22 cellular contexts compared by ENCODE assay signal in the genomic region with DNA sequence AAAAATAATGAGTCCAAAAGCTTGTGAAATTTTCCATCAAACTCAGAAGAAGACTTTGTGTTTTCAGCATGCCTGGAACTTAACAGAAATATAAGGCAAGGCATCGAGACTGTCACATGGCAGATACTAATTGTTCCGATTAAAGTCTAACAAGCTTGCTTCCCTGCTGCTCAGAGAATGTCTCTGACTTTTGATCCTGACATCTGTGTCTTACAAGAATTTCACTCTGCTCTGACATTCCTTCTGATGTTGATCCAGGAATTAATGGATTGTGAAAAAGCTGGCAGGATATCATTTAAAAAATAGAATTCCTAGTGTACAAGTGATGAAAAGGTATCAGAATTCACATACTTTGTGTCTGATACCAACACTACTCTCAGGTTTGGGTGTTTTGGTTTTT.
DNase-seq lines count a peak whose midpoint lies in the region; ATAC-seq, FAIRE-seq and TF ChIP-seq lines count a peak whose summit lies in the region.
"Had no signal": no experiment of that assay in that cellular context is flagged by ENCODE, and none has a peak within 500 bp of the region (broad histone marks: within the 10 kb centered on the region; RNA-seq: fewer than 3 reads in every experiment).

No MANE protein-coding gene starts in this region.

- H3K79me2 ChIP-seq in endothelial cell of umbilical vein (ENCODE audit: control insufficient read depth, insufficient read depth, low read length): no peaks in the 10 kb centered on the region

- dilution Hi-C loops in endothelial cell of umbilical vein (cut with MboI; ENCODE audit: extremely low pct_ligation_motif_present, low sequenced_read_pairs): no loop called here

- no peak overlapping the region for H3K4me3 ChIP-seq in A673 (ENCODE audit: low read depth, low read length, poor library complexity, severe bottlenecking)
- H3K4me3 ChIP-seq in endothelial cell of umbilical vein (replicated peaks in 1 of 3; ENCODE audit: insufficient read depth in 1 of 3, low read depth in 1 of 3, low read length in 3 of 3): no peak overlapping the region
- no peak overlapping the region for H3K4me3 ChIP-seq in left lung
- H3K4me3 ChIP-seq: MG63 had no signal

- no peak for TF ChIP-seq CTCF in A673 (conservative IDR thresholded peaks at IDR 0.05; ENCODE audit: low read depth, low read length)
- no peak for TF ChIP-seq CTCF in endothelial cell of umbilical vein (IDR thresholded peaks at IDR 0.05; ENCODE audit: extremely low read depth in 1 of 2, insufficient read depth in 1 of 2, low read depth in 1 of 2, low read length in 2 of 2)
- TF ChIP-seq CTCF in nephron (IDR thresholded peaks at IDR 0.05; ENCODE audit: unreplicated experiment in 3 of 3): no peak
- no peak for TF ChIP-seq CTCF in left lung (IDR thresholded peaks at IDR 0.05)

- no peaks in the 10 kb centered on the region for H3K4me1 Mint-ChIP-seq in nephron
- no peaks in the 10 kb centered on the region for H3K4me1 Mint-ChIP-seq in activated T-cell treated with anti-CD3 and anti-CD28 coated beads, Interleukin-2, amount 50 U/mL, for 72 hours (ENCODE audit: low read depth)
- H3K4me1 Mint-ChIP-seq: CD8-positive, alpha-beta memory T cell had no signal

- H3K9me3 Mint-ChIP-seq in nephron: no peaks in the 10 kb centered on the region
- no peaks in the 10 kb centered on the region for H3K9me3 Mint-ChIP-seq in activated T-cell treated with anti-CD3 and anti-CD28 coated beads, Interleukin-2, amount 50 U/mL, for 72 hours

- CTCF ChIA-PET in A673 (lab: Charles Lee): no interaction called here
- CTCF ChIA-PET in endothelial cell of umbilical vein (lab: Charles Lee): no interaction called here

- H3K27ac Mint-ChIP-seq in nephron: peak overlapping the region in 2 of 3 experiments; percentile 6 to 60
- H3K27ac Mint-ChIP-seq in activated T-cell treated with anti-CD3 and anti-CD28 coated beads, Interleukin-2, amount 50 U/mL, for 72 hours: no peak overlapping the region
- H3K27ac Mint-ChIP-seq: CD8-positive, alpha-beta memory T cell had no signal

- no peak overlapping the region for H2AFZ ChIP-seq in endothelial cell of umbilical vein (ENCODE audit: low read depth, low read length)

- POLR2A ChIA-PET in A673 (lab: Charles Lee; ENCODE audit: low non-redundant PET): no interaction called here
- POLR2A ChIA-PET in endothelial cell of umbilical vein (lab: Charles Lee): no interaction called here

- no peaks in the 10 kb centered on the region for H3K27me3 Mint-ChIP-seq in nephron (ENCODE audit: low read depth)
- H3K27me3 Mint-ChIP-seq in activated T-cell treated with anti-CD3 and anti-CD28 coated beads, Interleukin-2, amount 50 U/mL, for 72 hours (ENCODE audit: low read depth): peaks cover 9% of the 10 kb centered on the region
- H3K27me3 Mint-ChIP-seq: CD8-positive, alpha-beta memory T cell had no signal

- BruUV-seq in A673 (replicated peaks; lab: Mats Ljungman, UMichigan) (no TSS peak), endothelial cell of umbilical vein (replicated peaks; lab: Mats Ljungman, UMichigan) (no TSS peak)

- H3K4me2 ChIP-seq in endothelial cell of umbilical vein (ENCODE audit: insufficient read depth, low read length): no peak overlapping the region

- no peak overlapping the region for H3K4me3 Mint-ChIP-seq in nephron
- H3K4me3 Mint-ChIP-seq in activated T-cell treated with anti-CD3 and anti-CD28 coated beads, Interleukin-2, amount 50 U/mL, for 72 hours: no peak overlapping the region
- H3K4me3 Mint-ChIP-seq: CD8-positive, alpha-beta memory T cell had no signal

- H3K9ac ChIP-seq in endothelial cell of umbilical vein (replicated peaks; ENCODE audit: extremely low read depth, insufficient read depth, low read length): no peak overlapping the region

- H3K36me3 ChIP-seq in A673 (ENCODE audit: insufficient read depth, low read length, poor library complexity, severe bottlenecking): no peaks in the 10 kb centered on the region
- H3K36me3 ChIP-seq in endothelial cell of umbilical vein (ENCODE audit: control insufficient read depth in 2 of 2, extremely low read depth in 1 of 2, insufficient read depth in 2 of 2, low read length in 2 of 2): no peaks in the 10 kb centered on the region
- H3K36me3 ChIP-seq in left lung: no peaks in the 10 kb centered on the region
- H3K36me3 ChIP-seq: MG63 had no signal

- DNase-seq in A673 (ENCODE audit: low spot score) (peak; percentile 24), NCI-H82 (lab: John Stamatoyannopoulos, UW) (peak; percentile 82), endothelial cell of umbilical vein (ENCODE audit: low read depth, low spot score) (no peak), left lung (no peak), GM19240 (ENCODE audit: insufficient read length, low spot score) (no peak)
- DNase-seq in activated T-cell treated with anti-CD3 and anti-CD28 coated beads, Interleukin-2, amount 50 U/mL, for 72 hours: no peak
- DNase-seq: 8988T; AML-193; Calu3; CD8-positive, alpha-beta memory T cell; DMS53; GDM1; H7; MG63; NCI-H1048; NCI-H1417 treated with DMSO at 0.1 percent for 48 hours; NCI-H187; SIG-M5 had no signal

- H4K20me1 ChIP-seq in endothelial cell of umbilical vein (replicated peaks; ENCODE audit: control insufficient read depth, extremely low read depth, insufficient read depth, low read length): no peaks in the 10 kb centered on the region

- H3K27me3 ChIP-seq in A673 (replicated peaks; ENCODE audit: insufficient read depth, low read depth, low read length, poor library complexity) (no peaks in the 10 kb centered on the region), endothelial cell of umbilical vein (ENCODE audit: control insufficient read depth in 2 of 2, insufficient read depth in 2 of 2, low read length in 2 of 2) (no peaks in the 10 kb centered on the region), left lung (no peaks in the 10 kb centered on the region)
- H3K27me3 ChIP-seq: MG63 had no signal

- H3K36me3 Mint-ChIP-seq in nephron (ENCODE audit: low read depth): no peaks in the 10 kb centered on the region
- no peaks in the 10 kb centered on the region for H3K36me3 Mint-ChIP-seq in activated T-cell treated with anti-CD3 and anti-CD28 coated beads, Interleukin-2, amount 50 U/mL, for 72 hours (ENCODE audit: insufficient read depth in 2 of 2)
- H3K36me3 Mint-ChIP-seq: CD8-positive, alpha-beta memory T cell had no signal

- no peak for TF ChIP-seq POLR2A in endothelial cell of umbilical vein (IDR thresholded peaks at IDR 0.05; ENCODE audit: low read depth, low read length)

- intact Hi-C loops in A673 (cut with micrococcal nuclease; ENCODE audit: unreplicated experiment) (no loop called here), endothelial cell of umbilical vein (cut with micrococcal nuclease) (no loop called here), left lung (cut with DNase I) (no loop called here)

- ATAC-seq in GM18502 (IDR thresholded peaks at IDR 0.05; ENCODE audit: poor library complexity, unreplicated experiment): no peak
- ATAC-seq in left lung: no peak
- ATAC-seq in activated T-cell treated with anti-CD3 and anti-CD28 coated beads, Interleukin-2, amount 50 U/mL, for 72 hours (replicated peaks in 1 of 2): no peak
- ATAC-seq: Panc1 had no signal

- H3K4me1 ChIP-seq in A673 (ENCODE audit: insufficient read depth, low read length, poor library complexity, severe bottlenecking) (no peaks in the 10 kb centered on the region), endothelial cell of umbilical vein (ENCODE audit: control insufficient read depth, extremely low read depth, insufficient read depth, low read length) (no peaks in the 10 kb centered on the region), left lung (no peaks in the 10 kb centered on the region)

- H3K27ac ChIP-seq in A673 (ENCODE audit: low read depth, low read length, poor library complexity, severe bottlenecking): no peak overlapping the region
- no peak overlapping the region for H3K27ac ChIP-seq in endothelial cell of umbilical vein (ENCODE audit: insufficient read depth, low read depth, low read length)
- no peak overlapping the region for H3K27ac ChIP-seq in left lung
- H3K27ac ChIP-seq: C4-2B had no signal

- no peaks in the 10 kb centered on the region for H3K9me1 ChIP-seq in endothelial cell of umbilical vein (replicated peaks; ENCODE audit: control insufficient read depth, extremely low read depth, insufficient read depth, low read length)

- peak; percentile 38 for FAIRE-seq in endothelial cell of umbilical vein (lab: Jason Lieb, UNC)

- no peaks in the 10 kb centered on the region for H3K9me3 ChIP-seq in A673 (ENCODE audit: low read depth, low read length, poor library complexity, severe bottlenecking)
- H3K9me3 ChIP-seq in endothelial cell of umbilical vein (replicated peaks; ENCODE audit: control insufficient read depth, insufficient read depth, low read length): no peaks in the 10 kb centered on the region
- no peaks in the 10 kb centered on the region for H3K9me3 ChIP-seq in left lung
- H3K9me3 ChIP-seq: MG63 had no signal

TF ChIP-seq in endothelial cell of umbilical vein, 7 proteins besides CTCF, POLR2A, EP300 and RAD21:
- no peak for TF ChIP-seq FOS (IDR thresholded peaks at IDR 0.05; ENCODE audit: borderline replicate concordance, insufficient read depth, low read length)
- no peak for TF ChIP-seq GATA2 (IDR thresholded peaks at IDR 0.05; ENCODE audit: insufficient read depth, insufficient read length, low read depth, low read length)
- TF ChIP-seq EZH2 (IDR thresholded peaks at IDR 0.05; ENCODE audit: borderline replicate concordance, low read depth, low read length, severe bottlenecking): no peak
- TF ChIP-seq MYC (IDR thresholded peaks at IDR 0.05; ENCODE audit: low read depth, low read length): no peak
- TF ChIP-seq, protein P1, sequence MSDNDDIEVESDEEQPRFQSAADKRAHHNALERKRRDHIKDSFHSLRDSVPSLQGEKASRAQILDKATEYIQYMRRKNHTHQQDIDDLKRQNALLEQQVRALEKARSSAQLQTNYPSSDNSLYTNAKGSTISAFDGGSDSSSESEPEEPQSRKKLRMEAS (IDR thresholded peaks at IDR 0.05; ENCODE audit: insufficient read depth, insufficient read length): no peak
- TF ChIP-seq JUN (IDR thresholded peaks at IDR 0.05; ENCODE audit: borderline replicate concordance, insufficient read depth, insufficient read length, low read depth): no peak
- no peak for TF ChIP-seq POLR2AphosphoS5 (IDR thresholded peaks at IDR 0.05; ENCODE audit: insufficient read depth, low read depth, low read length)
TF ChIP-seq in endothelial cell of umbilical vein: peak in this region for 0.

Comparison
In these comparisons a context has a peak if more than half of its experiments do, and no peak if none do; other contexts are left out.
1. DNase-seq: peak in A673 (single experiment) and NCI-H82 (single experiment); none in endothelial cell of umbilical vein (single experiment), left lung (0 of 2), GM19240 (single experiment) and activated T-cell treated with anti-CD3 and anti-CD28 coated beads, Interleukin-2, amount 50 U/mL, for 72 hours (0 of 2).